ENCODE assay signal across 1 cellular context in the genomic region with DNA sequence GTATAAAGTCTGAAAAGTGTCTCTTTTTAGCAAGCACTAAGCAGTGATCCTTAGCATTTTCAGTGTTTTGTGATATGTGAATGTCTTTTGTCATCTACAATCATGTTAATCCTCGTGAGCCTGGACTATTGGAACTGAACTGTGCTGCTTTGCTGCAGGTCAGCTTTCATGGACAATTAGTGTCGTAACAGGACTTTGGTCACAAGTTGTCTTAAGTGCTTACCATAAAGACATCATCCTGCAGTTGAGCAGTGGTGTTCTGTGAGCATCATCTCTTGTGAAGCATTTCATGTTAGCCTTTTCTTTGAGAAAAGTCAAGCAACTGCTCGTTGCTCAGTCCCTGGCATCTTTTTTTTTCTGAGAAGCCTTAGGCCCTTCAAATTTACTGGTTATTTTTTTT.
TF ChIP-seq lines count a peak whose summit lies in the region.

No MANE protein-coding gene starts in this region.

TF ChIP-seq in HepG2, 621 proteins besides CTCF, POLR2A, EP300 and RAD21 (continued from another document and continues in another):
- TF ChIP-seq, protein P1, sequence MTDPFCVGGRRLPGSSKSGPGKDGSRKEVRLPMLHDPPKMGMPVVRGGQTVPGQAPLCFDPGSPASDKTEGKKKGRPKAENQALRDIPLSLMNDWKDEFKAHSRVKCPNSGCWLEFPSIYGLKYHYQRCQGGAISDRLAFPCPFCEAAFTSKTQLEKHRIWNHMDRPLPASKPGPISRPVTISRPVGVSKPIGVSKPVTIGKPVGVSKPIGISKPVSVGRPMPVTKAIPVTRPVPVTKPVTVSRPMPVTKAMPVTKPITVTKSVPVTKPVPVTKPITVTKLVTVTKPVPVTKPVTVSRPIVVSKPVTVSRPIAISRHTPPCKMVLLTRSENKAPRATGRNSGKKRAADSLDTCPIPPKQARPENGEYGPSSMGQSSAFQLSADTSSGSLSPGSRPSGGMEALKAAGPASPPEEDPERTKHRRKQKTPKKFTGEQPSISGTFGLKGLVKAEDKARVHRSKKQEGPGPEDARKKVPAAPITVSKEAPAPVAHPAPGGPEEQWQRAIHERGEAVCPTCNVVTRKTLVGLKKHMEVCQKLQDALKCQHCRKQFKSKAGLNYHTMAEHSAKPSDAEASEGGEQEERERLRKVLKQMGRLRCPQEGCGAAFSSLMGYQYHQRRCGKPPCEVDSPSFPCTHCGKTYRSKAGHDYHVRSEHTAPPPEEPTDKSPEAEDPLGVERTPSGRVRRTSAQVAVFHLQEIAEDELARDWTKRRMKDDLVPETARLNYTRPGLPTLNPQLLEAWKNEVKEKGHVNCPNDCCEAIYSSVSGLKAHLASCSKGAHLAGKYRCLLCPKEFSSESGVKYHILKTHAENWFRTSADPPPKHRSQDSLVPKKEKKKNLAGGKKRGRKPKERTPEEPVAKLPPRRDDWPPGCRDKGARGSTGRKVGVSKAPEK (CRISPR knock-in tag; IDR thresholded peaks at IDR 0.05; ENCODE audit: borderline replicate concordance) = no peak
- TF ChIP-seq ZNF761 (CRISPR knock-in tag; conservative IDR thresholded peaks at IDR 0.05) (no peak), HNF4G (IDR thresholded peaks at IDR 0.05; ENCODE audit: borderline replicate concordance, low read depth, low read length) (peak; percentile 80), HNF4G (CRISPR knock-in tag; IDR thresholded peaks at IDR 0.05; ENCODE audit: borderline replicate concordance, low read depth) (no peak), ZNF3 (CRISPR knock-in tag; IDR thresholded peaks at IDR 0.05) (no peak), ZSCAN30 (CRISPR knock-in tag; IDR thresholded peaks at IDR 0.05) (no peak), PHB2 (IDR thresholded peaks at IDR 0.05; ENCODE audit: partially characterized antibody) (no peak), MLLT10 (CRISPR knock-in tag; IDR thresholded peaks at IDR 0.05) (no peak), STAT5B (CRISPR knock-in tag; IDR thresholded peaks at IDR 0.05) (0 out of 2 replicates have a peak, but pooled peaks have one; percentile 33), MIXL1 (CRISPR knock-in tag; IDR thresholded peaks at IDR 0.05) (0 out of 2 replicates have a peak, but pooled peaks have one; percentile 12), ASH2L (IDR thresholded peaks at IDR 0.05; ENCODE audit: insufficient read length, low read depth, low read length) (no peak), ZNF768 (CRISPR knock-in tag; IDR thresholded peaks at IDR 0.05) (no peak), MTF1 (CRISPR knock-in tag; IDR thresholded peaks at IDR 0.05) (no peak), KDM6A (CRISPR knock-in tag; IDR thresholded peaks at IDR 0.05; ENCODE audit: low read depth) (peak; percentile 52; the same call in 1 of the 2 replicates), IRF2 (CRISPR knock-in tag; IDR thresholded peaks at IDR 0.05) (0 out of 2 replicates have a peak, but pooled peaks have one; percentile 14), ZFP37 (CRISPR knock-in tag; IDR thresholded peaks at IDR 0.05; ENCODE audit: borderline replicate concordance) (no peak), KAT7 (CRISPR knock-in tag; IDR thresholded peaks at IDR 0.05; ENCODE audit: borderline replicate concordance) (peak; percentile 34; the same call in 1 of the 2 replicates), KMT2B (CRISPR knock-in tag; IDR thresholded peaks at IDR 0.05) (0 out of 2 replicates have a peak, but pooled peaks have one; percentile 10), SRF (IDR thresholded peaks at IDR 0.05; ENCODE audit: low read depth, low read length) (no peak), ZSCAN20 (CRISPR knock-in tag; IDR thresholded peaks at IDR 0.05; ENCODE audit: borderline replicate concordance) (no peak), IRX3 (CRISPR knock-in tag; IDR thresholded peaks at IDR 0.05; ENCODE audit: borderline replicate concordance, low read depth) (no peak), ZMAT3 (CRISPR knock-in tag; conservative IDR thresholded peaks at IDR 0.05) (0 out of 2 replicates have a peak, but pooled peaks have one; percentile 45), POLR2AphosphoS5 (IDR thresholded peaks at IDR 0.05; ENCODE audit: low read depth, low read length) (peak; percentile 45; the same call in 1 of the 2 replicates), TARDBP (CRISPR knock-in tag; IDR thresholded peaks at IDR 0.05) (peak; percentile 14; the same call in 1 of the 2 replicates), ZNF484 (CRISPR knock-in tag; IDR thresholded peaks at IDR 0.05; ENCODE audit: borderline replicate concordance, low read depth) (no peak), ZNF335 (CRISPR knock-in tag; IDR thresholded peaks at IDR 0.05) (no peak), HNF4A (CRISPR knock-in tag; IDR thresholded peaks at IDR 0.05) (peak; percentile 91), RBFOX2 (IDR thresholded peaks at IDR 0.05; ENCODE audit: low read depth, low read length) (0 out of 2 replicates have a peak, but pooled peaks have one; percentile 23), NKX3-1 (CRISPR knock-in tag; IDR thresholded peaks at IDR 0.05) (no peak), SOX5 (CRISPR knock-in tag; IDR thresholded peaks at IDR 0.05; ENCODE audit: borderline replicate concordance) (peak; percentile 47; the same call in 1 of the 2 replicates), ZNF674 (CRISPR knock-in tag; IDR thresholded peaks at IDR 0.05; ENCODE audit: low read depth) (no peak), ZNF629 (CRISPR knock-in tag; conservative IDR thresholded peaks at IDR 0.05) (no peak; the same call in 1 of the 2 replicates)
- TF ChIP-seq, protein P2, sequence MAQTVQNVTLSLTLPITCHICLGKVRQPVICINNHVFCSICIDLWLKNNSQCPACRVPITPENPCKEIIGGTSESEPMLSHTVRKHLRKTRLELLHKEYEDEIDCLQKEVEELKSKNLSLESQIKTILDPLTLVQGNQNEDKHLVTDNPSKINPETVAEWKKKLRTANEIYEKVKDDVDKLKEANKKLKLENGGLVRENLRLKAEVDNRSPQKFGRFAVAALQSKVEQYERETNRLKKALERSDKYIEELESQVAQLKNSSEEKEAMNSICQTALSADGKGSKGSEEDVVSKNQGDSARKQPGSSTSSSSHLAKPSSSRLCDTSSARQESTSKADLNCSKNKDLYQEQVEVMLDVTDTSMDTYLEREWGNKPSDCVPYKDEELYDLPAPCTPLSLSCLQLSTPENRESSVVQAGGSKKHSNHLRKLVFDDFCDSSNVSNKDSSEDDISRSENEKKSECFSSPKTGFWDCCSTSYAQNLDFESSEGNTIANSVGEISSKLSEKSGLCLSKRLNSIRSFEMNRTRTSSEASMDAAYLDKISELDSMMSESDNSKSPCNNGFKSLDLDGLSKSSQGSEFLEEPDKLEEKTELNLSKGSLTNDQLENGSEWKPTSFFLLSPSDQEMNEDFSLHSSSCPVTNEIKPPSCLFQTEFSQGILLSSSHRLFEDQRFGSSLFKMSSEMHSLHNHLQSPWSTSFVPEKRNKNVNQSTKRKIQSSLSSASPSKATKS (CRISPR knock-in tag; IDR thresholded peaks at IDR 0.05) = no peak
- TF ChIP-seq, protein P3, sequence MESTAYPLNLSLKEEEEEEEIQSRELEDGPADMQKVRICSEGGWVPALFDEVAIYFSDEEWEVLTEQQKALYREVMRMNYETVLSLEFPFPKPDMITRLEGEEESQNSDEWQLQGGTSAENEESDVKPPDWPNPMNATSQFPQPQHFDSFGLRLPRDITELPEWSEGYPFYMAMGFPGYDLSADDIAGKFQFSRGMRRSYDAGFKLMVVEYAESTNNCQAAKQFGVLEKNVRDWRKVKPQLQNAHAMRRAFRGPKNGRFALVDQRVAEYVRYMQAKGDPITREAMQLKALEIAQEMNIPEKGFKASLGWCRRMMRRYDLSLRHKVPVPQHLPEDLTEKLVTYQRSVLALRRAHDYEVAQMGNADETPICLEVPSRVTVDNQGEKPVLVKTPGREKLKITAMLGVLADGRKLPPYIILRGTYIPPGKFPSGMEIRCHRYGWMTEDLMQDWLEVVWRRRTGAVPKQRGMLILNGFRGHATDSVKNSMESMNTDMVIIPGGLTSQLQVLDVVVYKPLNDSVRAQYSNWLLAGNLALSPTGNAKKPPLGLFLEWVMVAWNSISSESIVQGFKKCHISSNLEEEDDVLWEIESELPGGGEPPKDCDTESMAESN (CRISPR knock-in tag; conservative IDR thresholded peaks at IDR 0.05) = no peak
- TF ChIP-seq, protein P4, sequence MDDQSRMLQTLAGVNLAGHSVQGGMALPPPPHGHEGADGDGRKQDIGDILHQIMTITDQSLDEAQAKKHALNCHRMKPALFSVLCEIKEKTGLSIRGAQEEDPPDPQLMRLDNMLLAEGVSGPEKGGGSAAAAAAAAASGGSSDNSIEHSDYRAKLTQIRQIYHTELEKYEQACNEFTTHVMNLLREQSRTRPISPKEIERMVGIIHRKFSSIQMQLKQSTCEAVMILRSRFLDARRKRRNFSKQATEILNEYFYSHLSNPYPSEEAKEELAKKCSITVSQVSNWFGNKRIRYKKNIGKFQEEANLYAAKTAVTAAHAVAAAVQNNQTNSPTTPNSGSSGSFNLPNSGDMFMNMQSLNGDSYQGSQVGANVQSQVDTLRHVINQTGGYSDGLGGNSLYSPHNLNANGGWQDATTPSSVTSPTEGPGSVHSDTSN (CRISPR knock-in tag; IDR thresholded peaks at IDR 0.05; ENCODE audit: borderline replicate concordance) = no peak
- TF ChIP-seq, protein P5, sequence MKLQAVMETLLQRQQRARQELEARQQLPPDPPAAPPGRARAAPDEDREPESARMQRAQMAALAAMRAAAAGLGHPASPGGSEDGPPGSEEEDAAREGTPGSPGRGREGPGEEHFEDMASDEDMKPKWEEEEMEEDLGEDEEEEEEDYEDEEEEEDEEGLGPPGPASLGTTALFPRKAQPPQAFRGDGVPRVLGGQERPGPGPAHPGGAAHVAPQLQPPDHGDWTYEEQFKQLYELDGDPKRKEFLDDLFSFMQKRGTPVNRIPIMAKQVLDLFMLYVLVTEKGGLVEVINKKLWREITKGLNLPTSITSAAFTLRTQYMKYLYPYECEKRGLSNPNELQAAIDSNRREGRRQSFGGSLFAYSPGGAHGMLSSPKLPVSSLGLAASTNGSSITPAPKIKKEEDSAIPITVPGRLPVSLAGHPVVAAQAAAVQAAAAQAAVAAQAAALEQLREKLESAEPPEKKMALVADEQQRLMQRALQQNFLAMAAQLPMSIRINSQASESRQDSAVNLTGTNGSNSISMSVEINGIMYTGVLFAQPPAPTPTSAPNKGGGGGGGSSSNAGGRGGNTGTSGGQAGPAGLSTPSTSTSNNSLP (IDR thresholded peaks at IDR 0.05; ENCODE audit: low read depth, low read length) = no peak
- TF ChIP-seq, protein P6, sequence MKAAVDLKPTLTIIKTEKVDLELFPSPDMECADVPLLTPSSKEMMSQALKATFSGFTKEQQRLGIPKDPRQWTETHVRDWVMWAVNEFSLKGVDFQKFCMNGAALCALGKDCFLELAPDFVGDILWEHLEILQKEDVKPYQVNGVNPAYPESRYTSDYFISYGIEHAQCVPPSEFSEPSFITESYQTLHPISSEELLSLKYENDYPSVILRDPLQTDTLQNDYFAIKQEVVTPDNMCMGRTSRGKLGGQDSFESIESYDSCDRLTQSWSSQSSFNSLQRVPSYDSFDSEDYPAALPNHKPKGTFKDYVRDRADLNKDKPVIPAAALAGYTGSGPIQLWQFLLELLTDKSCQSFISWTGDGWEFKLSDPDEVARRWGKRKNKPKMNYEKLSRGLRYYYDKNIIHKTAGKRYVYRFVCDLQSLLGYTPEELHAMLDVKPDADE (CRISPR knock-in tag; IDR thresholded peaks at IDR 0.05) = no peak
- TF ChIP-seq, protein P7, sequence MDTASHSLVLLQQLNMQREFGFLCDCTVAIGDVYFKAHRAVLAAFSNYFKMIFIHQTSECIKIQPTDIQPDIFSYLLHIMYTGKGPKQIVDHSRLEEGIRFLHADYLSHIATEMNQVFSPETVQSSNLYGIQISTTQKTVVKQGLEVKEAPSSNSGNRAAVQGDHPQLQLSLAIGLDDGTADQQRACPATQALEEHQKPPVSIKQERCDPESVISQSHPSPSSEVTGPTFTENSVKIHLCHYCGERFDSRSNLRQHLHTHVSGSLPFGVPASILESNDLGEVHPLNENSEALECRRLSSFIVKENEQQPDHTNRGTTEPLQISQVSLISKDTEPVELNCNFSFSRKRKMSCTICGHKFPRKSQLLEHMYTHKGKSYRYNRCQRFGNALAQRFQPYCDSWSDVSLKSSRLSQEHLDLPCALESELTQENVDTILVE (CRISPR knock-in tag; IDR thresholded peaks at IDR 0.05) = peak; percentile 48; the same call in 1 of the 2 replicates
- TF ChIP-seq, protein P8, sequence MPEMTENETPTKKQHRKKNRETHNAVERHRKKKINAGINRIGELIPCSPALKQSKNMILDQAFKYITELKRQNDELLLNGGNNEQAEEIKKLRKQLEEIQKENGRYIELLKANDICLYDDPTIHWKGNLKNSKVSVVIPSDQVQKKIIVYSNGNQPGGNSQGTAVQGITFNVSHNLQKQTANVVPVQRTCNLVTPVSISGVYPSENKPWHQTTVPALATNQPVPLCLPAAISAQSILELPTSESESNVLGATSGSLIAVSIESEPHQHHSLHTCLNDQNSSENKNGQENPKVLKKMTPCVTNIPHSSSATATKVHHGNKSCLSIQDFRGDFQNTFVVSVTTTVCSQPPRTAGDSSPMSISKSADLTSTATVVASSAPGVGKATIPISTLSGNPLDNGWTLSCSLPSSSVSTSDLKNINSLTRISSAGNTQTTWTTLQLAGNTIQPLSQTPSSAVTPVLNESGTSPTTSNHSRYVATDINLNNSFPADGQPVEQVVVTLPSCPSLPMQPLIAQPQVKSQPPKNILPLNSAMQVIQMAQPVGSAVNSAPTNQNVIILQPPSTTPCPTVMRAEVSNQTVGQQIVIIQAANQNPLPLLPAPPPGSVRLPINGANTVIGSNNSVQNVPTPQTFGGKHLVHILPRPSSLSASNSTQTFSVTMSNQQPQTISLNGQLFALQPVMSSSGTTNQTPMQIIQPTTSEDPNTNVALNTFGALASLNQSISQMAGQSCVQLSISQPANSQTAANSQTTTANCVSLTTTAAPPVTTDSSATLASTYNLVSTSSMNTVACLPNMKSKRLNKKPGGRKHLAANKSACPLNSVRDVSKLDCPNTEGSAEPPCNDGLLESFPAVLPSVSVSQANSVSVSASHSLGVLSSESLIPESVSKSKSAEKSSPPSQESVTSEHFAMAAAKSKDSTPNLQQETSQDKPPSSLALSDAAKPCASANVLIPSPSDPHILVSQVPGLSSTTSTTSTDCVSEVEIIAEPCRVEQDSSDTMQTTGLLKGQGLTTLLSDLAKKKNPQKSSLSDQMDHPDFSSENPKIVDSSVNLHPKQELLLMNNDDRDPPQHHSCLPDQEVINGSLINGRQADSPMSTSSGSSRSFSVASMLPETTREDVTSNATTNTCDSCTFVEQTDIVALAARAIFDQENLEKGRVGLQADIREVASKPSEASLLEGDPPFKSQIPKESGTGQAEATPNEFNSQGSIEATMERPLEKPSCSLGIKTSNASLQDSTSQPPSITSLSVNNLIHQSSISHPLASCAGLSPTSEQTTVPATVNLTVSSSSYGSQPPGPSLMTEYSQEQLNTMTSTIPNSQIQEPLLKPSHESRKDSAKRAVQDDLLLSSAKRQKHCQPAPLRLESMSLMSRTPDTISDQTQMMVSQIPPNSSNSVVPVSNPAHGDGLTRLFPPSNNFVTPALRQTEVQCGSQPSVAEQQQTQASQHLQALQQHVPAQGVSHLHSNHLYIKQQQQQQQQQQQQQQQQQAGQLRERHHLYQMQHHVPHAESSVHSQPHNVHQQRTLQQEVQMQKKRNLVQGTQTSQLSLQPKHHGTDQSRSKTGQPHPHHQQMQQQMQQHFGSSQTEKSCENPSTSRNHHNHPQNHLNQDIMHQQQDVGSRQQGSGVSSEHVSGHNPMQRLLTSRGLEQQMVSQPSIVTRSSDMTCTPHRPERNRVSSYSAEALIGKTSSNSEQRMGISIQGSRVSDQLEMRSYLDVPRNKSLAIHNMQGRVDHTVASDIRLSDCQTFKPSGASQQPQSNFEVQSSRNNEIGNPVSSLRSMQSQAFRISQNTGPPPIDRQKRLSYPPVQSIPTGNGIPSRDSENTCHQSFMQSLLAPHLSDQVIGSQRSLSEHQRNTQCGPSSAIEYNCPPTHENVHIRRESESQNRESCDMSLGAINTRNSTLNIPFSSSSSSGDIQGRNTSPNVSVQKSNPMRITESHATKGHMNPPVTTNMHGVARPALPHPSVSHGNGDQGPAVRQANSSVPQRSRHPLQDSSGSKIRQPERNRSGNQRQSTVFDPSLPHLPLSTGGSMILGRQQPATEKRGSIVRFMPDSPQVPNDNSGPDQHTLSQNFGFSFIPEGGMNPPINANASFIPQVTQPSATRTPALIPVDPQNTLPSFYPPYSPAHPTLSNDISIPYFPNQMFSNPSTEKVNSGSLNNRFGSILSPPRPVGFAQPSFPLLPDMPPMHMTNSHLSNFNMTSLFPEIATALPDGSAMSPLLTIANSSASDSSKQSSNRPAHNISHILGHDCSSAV (CRISPR knock-in tag; IDR thresholded peaks at IDR 0.05; ENCODE audit: borderline replicate concordance) = no peak
